In the genomic region with DNA sequence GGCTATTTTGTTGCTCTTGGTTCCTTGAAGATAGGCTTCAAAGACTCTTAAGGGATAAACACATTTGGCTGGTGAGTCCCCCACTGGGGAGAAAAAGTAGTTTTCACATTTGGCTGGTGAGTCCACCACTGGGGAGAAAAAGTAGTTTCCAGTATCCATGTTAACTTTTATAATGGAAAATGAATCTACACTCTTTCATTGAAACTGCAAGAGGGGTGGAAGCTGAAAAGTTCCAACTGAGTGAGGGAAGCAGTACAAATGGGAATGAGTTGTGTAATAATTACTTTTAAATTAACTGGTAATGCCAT, we compare ENCODE assay signal across 23 cellular contexts.
DNase-seq lines count a peak whose midpoint lies in the region; ATAC-seq, FAIRE-seq and TF ChIP-seq lines count a peak whose summit lies in the region.
"Had no signal": no experiment of that assay in that cellular context is flagged by ENCODE, and none has a peak within 500 bp of the region (broad histone marks: within the 10 kb centered on the region; RNA-seq: fewer than 3 reads in every experiment).

No MANE protein-coding gene starts in this region.

- no peak overlapping the region for H2AFZ ChIP-seq in GM23248
- no peak overlapping the region for H2AFZ ChIP-seq in keratinocyte (ENCODE audit: control insufficient read depth, low read length)

- peaks cover 66% of the 10 kb centered on the region for H3K79me2 ChIP-seq in GM23248 (ENCODE audit: insufficient read depth)
- no peaks in the 10 kb centered on the region for H3K79me2 ChIP-seq in keratinocyte (ENCODE audit: control insufficient read depth, insufficient read depth, low read length)

- no peaks in the 10 kb centered on the region for H3K9me3 Mint-ChIP-seq in activated CD4-positive, alpha-beta T cell treated with anti-CD3 and anti-CD28 coated beads for 36 hours (ENCODE audit: low read depth)
- H3K9me3 Mint-ChIP-seq in activated T-helper 17 cell treated with anti-CD3 and anti-CD28 coated beads, Interleukin-2, amount 50 U/mL, for 72 hours: no peaks in the 10 kb centered on the region

- H4K20me1 ChIP-seq in GM23248 (ENCODE audit: insufficient read depth): no peaks in the 10 kb centered on the region
- no peaks in the 10 kb centered on the region for H4K20me1 ChIP-seq in keratinocyte (ENCODE audit: control insufficient read depth, extremely low read depth, insufficient read depth, low read length)

- no peak overlapping the region for H3K4me3 Mint-ChIP-seq in activated CD4-positive, alpha-beta T cell treated with anti-CD3 and anti-CD28 coated beads for 36 hours
- H3K4me3 Mint-ChIP-seq in activated T-helper 17 cell treated with anti-CD3 and anti-CD28 coated beads, Interleukin-2, amount 50 U/mL, for 72 hours: no peak overlapping the region
- H3K4me3 Mint-ChIP-seq: CD4-positive, CD25-positive, alpha-beta regulatory T cell had no signal

- in situ Hi-C loops in GM23248 (cut with MboI): no loop called here

- H3K27ac ChIP-seq in GM23248 (peak overlapping the region; percentile 70), keratinocyte (ENCODE audit: control insufficient read depth, insufficient read depth, low read length) (peak overlapping the region; percentile 80)
- H3K27ac ChIP-seq: 22Rv1 had no signal

- no peak for TF ChIP-seq CTCF in keratinocyte (optimal IDR thresholded peaks at IDR 0.05 in 1 of 3, IDR thresholded peaks at IDR 0.05 in 1 of 3, conservative IDR thresholded peaks at IDR 0.05 in 1 of 3; ENCODE audit: extremely low read depth in 1 of 3, insufficient read depth in 2 of 3, low read length in 3 of 3)

- H3K36me3 ChIP-seq in GM23248 (ENCODE audit: low read depth) (peaks cover 13% of the 10 kb centered on the region; the same call in 1 of the 2 replicates), keratinocyte (ENCODE audit: control insufficient read depth in 2 of 2, extremely low read depth in 1 of 2, insufficient read depth in 2 of 2, low read length in 2 of 2) (peaks cover 0 to 4% of the 10 kb centered on the region in 2 experiments)
- H3K36me3 ChIP-seq: BE2C had no signal

- peaks cover 19% of the 10 kb centered on the region for H3K36me3 Mint-ChIP-seq in activated CD4-positive, alpha-beta T cell treated with anti-CD3 and anti-CD28 coated beads for 36 hours (ENCODE audit: low read depth)
- H3K36me3 Mint-ChIP-seq in activated T-helper 17 cell treated with anti-CD3 and anti-CD28 coated beads, Interleukin-2, amount 50 U/mL, for 72 hours (ENCODE audit: low read depth): peaks cover 69% of the 10 kb centered on the region

- POLR2A ChIA-PET in activated CD4-positive, alpha-beta T cell treated with anti-CD3 and anti-CD28 coated beads for 36 hours (lab: Charles Lee): no interaction called here

- peaks cover 9% of the 10 kb centered on the region for H3K4me1 Mint-ChIP-seq in activated CD4-positive, alpha-beta T cell treated with anti-CD3 and anti-CD28 coated beads for 36 hours
- peaks cover 9% of the 10 kb centered on the region for H3K4me1 Mint-ChIP-seq in activated T-helper 17 cell treated with anti-CD3 and anti-CD28 coated beads, Interleukin-2, amount 50 U/mL, for 72 hours

- H3K9me3 ChIP-seq in GM23248 (ENCODE audit: low read depth): no peaks in the 10 kb centered on the region
- no peaks in the 10 kb centered on the region for H3K9me3 ChIP-seq in keratinocyte (ENCODE audit: control insufficient read depth, low read depth, low read length)
- H3K9me3 ChIP-seq: BE2C, MG63 had no signal

- no peaks in the 10 kb centered on the region for H3F3A ChIP-seq in GM23248 (ENCODE audit: insufficient read depth)

- no peaks in the 10 kb centered on the region for H3K9me2 ChIP-seq in GM23248 (ENCODE audit: insufficient read depth)

- intact Hi-C loops in activated CD4-positive, alpha-beta T cell treated with anti-CD3 and anti-CD28 coated beads for 36 hours (cut with DNase I, micrococcal nuclease): no loop called here

- no peak overlapping the region for H3K4me2 ChIP-seq in GM23248 (ENCODE audit: unreplicated experiment)
- H3K4me2 ChIP-seq in keratinocyte (ENCODE audit: control insufficient read depth, extremely low read depth, insufficient read depth, low read depth, low read length): no peak overlapping the region

- CTCF ChIA-PET in activated CD4-positive, alpha-beta T cell treated with anti-CD3 and anti-CD28 coated beads for 36 hours (lab: Charles Lee): no interaction called here

- H3K4me3 ChIP-seq in GM23248 (no peak overlapping the region), keratinocyte (ENCODE audit: control insufficient read depth in 2 of 3, extremely low read depth in 1 of 3, insufficient read depth in 2 of 3, low read depth in 1 of 3, low read length in 3 of 3) (no peak overlapping the region)
- H3K4me3 ChIP-seq: MG63 had no signal

- dilution Hi-C loops in keratinocyte (cut with MboI; ENCODE audit: extremely low pct_ligation_motif_present, low sequenced_read_pairs): no loop called here

- no peaks in the 10 kb centered on the region for H3K9me1 ChIP-seq in keratinocyte (ENCODE audit: control insufficient read depth, extremely low read depth, insufficient read depth, low read length)

- peak overlapping the region; percentile 58 for H3K27ac Mint-ChIP-seq in activated CD4-positive, alpha-beta T cell treated with anti-CD3 and anti-CD28 coated beads for 36 hours
- H3K27ac Mint-ChIP-seq in activated T-helper 17 cell treated with anti-CD3 and anti-CD28 coated beads, Interleukin-2, amount 50 U/mL, for 72 hours: peak overlapping the region; percentile 22

- DNase-seq in activated CD4-positive, alpha-beta T cell treated with anti-CD3 and anti-CD28 coated beads for 36 hours: no peak
- DNase-seq in activated CD4-positive, alpha-beta T cell treated with anti-CD3 and anti-CD28 coated beads, Interleukin-2, amount 50 U/mL, for 48 hours: no peak
- DNase-seq in GM23248 (no peak), keratinocyte (ENCODE audit: low read depth, low spot score) (no peak), NCI-H1105 (lab: John Stamatoyannopoulos, UW) (no peak), NCI-H82 treated with DMSO at 0.1 percent for 48 hours (lab: John Stamatoyannopoulos, UW; ENCODE audit: unreplicated experiment) (no peak)
- DNase-seq: BE2C; CD4-positive, CD25-positive, alpha-beta regulatory T cell; COR-L47; DMS153; GF-D8; MG63; NCI-H1048; NCI-H146; NCI-H2081; NCI-H2171 treated with DMSO at 0.1 percent for 48 hours; NCI-H446; NCI-H526 treated with DMSO at 0.1 percent for 48 hours; Right ventricle myocardium superior had no signal

- peaks cover 21% of the 10 kb centered on the region for H3K4me1 ChIP-seq in GM23248 (ENCODE audit: insufficient read depth)
- peaks cover 7% of the 10 kb centered on the region for H3K4me1 ChIP-seq in keratinocyte (ENCODE audit: control insufficient read depth, extremely low read depth, insufficient read depth, low read length)
- H3K4me1 ChIP-seq: BE2C had no signal

- no peaks in the 10 kb centered on the region for H3K27me3 ChIP-seq in GM23248 (replicated peaks; ENCODE audit: insufficient read depth)
- H3K27me3 ChIP-seq in keratinocyte (ENCODE audit: control insufficient read depth, extremely low read depth, insufficient read depth, low read length): no peaks in the 10 kb centered on the region
- H3K27me3 ChIP-seq: BE2C, MG63 had no signal

- H3K27me3 Mint-ChIP-seq in activated CD4-positive, alpha-beta T cell treated with anti-CD3 and anti-CD28 coated beads for 36 hours: no peaks in the 10 kb centered on the region
- no peaks in the 10 kb centered on the region for H3K27me3 Mint-ChIP-seq in activated T-helper 17 cell treated with anti-CD3 and anti-CD28 coated beads, Interleukin-2, amount 50 U/mL, for 72 hours
- H3K27me3 Mint-ChIP-seq: CD4-positive, CD25-positive, alpha-beta regulatory T cell had no signal

- H3K9ac ChIP-seq in GM23248 (no peak overlapping the region), keratinocyte (ENCODE audit: control insufficient read depth, extremely low read depth, insufficient read depth, low read length) (no peak overlapping the region)

- ATAC-seq in activated CD4-positive, alpha-beta T cell treated with anti-CD3 and anti-CD28 coated beads for 36 hours: no peak
- no peak for ATAC-seq in activated T-helper 17 cell treated with anti-CD3 and anti-CD28 coated beads, Interleukin-2, amount 50 U/mL, for 72 hours (replicated peaks)
- no peak for ATAC-seq in GM21576 (IDR thresholded peaks at IDR 0.05; ENCODE audit: unreplicated experiment)

- no peak for FAIRE-seq in keratinocyte (lab: Jason Lieb, UNC)
- FAIRE-seq: H1 had no signal
